Comparison of ENCODE assay signal across 10 cellular contexts in genomic region chr4:38560763-38561558, GRCh38.
DNase-seq lines count a peak whose midpoint lies in the region; ATAC-seq and TF ChIP-seq lines count a peak whose summit lies in the region.
"Had no signal": no experiment of that assay in that cellular context is flagged by ENCODE, and none has a peak within 500 bp of the region (broad histone marks: within the 10 kb centered on the region; RNA-seq: fewer than 3 reads in every experiment).

No MANE protein-coding gene starts in this region.

- ATAC-seq in HG02763 (IDR thresholded peaks at IDR 0.05; ENCODE audit: unreplicated experiment) = peak; percentile 76
- ATAC-seq in omental fat pad (ENCODE audit: low FRiP score) = no peak
- ATAC-seq: Panc1 had no signal

- H3K36me3 Mint-ChIP-seq in progenitor cell of endocrine pancreas (ENCODE audit: insufficient read depth) = peaks cover under 1% of the 10 kb centered on the region

- peak in 2 of 3 donors; percentile 3 to 6 for DNase-seq in stimulated activated CD4-positive, alpha-beta T cell treated with anti-CD3 and anti-CD28 coated beads, Interleukin-12 subunit alpha, Interleukin-12 subunit beta, amount 100 ng/mL, for 48 hours (ENCODE audit: low read depth in 2 of 3, low spot score in 1 of 3)
- no peak for DNase-seq in stimulated activated CD4-positive, alpha-beta T cell treated with anti-CD3 and anti-CD28 coated beads, Interleukin-4, amount 100 ng/mL, for 1 hour
- DNase-seq in NCI-H524 treated with DMSO at 0.1 percent for 48 hours (lab: John Stamatoyannopoulos, UW) = peak; percentile 51
- no peak for DNase-seq in NCI-H1105 treated with DMSO at 0.1 percent for 48 hours (lab: John Stamatoyannopoulos, UW)
- DNase-seq in omental fat pad (ENCODE audit: low spot score) = no peak
- DNase-seq in progenitor cell of endocrine pancreas (ENCODE audit: low spot score, unreplicated experiment) = no peak
- DNase-seq in dedifferentiated amniotic fluid mesenchymal stem cell (ENCODE audit: extremely low spot score) = no peak
- DNase-seq: activated effector memory CD4-positive, alpha-beta T cell treated with Interleukin-2 at 50 U/mL for 16 hours had no signal

- TF ChIP-seq CTCF in omental fat pad (IDR thresholded peaks at IDR 0.05) = no peak
- TF ChIP-seq CTCF in progenitor cell of endocrine pancreas (IDR thresholded peaks at IDR 0.05; ENCODE audit: unreplicated experiment) = no peak

- peaks cover 4% of the 10 kb centered on the region for H3K4me1 Mint-ChIP-seq in progenitor cell of endocrine pancreas (ENCODE audit: low read depth)

- peaks cover 4% of the 10 kb centered on the region for H3K9me3 Mint-ChIP-seq in progenitor cell of endocrine pancreas (ENCODE audit: low read depth)

- H3K27me3 Mint-ChIP-seq in progenitor cell of endocrine pancreas = no peaks in the 10 kb centered on the region

- H3K27ac Mint-ChIP-seq in progenitor cell of endocrine pancreas = no peak overlapping the region

- no peak overlapping the region for H3K4me3 Mint-ChIP-seq in progenitor cell of endocrine pancreas (ENCODE audit: low read depth)

Comparison
In these comparisons a context has a peak if more than half of its experiments do, and no peak if none do; other contexts are left out.
1. DNase-seq: peak in stimulated activated CD4-positive, alpha-beta T cell treated with anti-CD3 and anti-CD28 coated beads, Interleukin-12 subunit alpha, Interleukin-12 subunit beta, amount 100 ng/mL, for 48 hours (2 of 3) and NCI-H524 treated with DMSO at 0.1 percent for 48 hours (single experiment); none in stimulated activated CD4-positive, alpha-beta T cell treated with anti-CD3 and anti-CD28 coated beads, Interleukin-4, amount 100 ng/mL, for 1 hour (single experiment), NCI-H1105 treated with DMSO at 0.1 percent for 48 hours (single experiment), omental fat pad (single experiment), progenitor cell of endocrine pancreas (single experiment) and dedifferentiated amniotic fluid mesenchymal stem cell (single experiment).